Comparison of ENCODE assay signal across 22 cellular contexts in the genomic region with DNA sequence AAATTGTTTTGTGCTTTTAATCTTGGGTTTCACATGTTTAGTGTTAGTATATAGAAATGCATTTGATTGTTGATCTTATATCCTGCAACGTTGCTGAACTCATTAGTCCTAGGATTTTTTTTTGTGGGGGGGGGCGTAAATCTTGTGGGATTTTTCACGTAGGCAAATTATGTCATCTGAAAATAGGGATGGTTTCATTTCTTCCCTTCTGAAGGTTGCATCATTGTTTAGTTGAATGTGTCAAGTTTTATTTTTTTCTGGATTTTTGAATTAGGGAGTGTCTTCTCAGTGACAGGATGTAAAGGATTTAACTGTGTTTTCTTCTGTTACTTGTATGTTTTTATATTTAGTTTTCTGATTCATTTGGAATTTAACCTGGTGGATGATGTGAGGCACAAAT. TPM values are rescaled to one million over a fixed set of nuclear protein-coding genes. Genes with fewer than 3 reads are reported as not detected.
DNase-seq lines count a peak whose midpoint lies in the region; ATAC-seq, FAIRE-seq and TF ChIP-seq lines count a peak whose summit lies in the region.
"Had no signal": no experiment of that assay in that cellular context is flagged by ENCODE, and none has a peak within 500 bp of the region (broad histone marks: within the 10 kb centered on the region; RNA-seq: fewer than 3 reads in every experiment).

No MANE protein-coding gene starts in this region.

- peaks cover 0 to 56% (median 32%) of the 10 kb centered on the region in 11 experiments; a peak in 20 of 22 replicates for H3K9me3 ChIP-seq in BLaER1 treated with 17β-estradiol and CSF1 and Interleukin-3, amounts not matched to agents 10 nM and 100 nM (replicated peaks in 1 of 11)
- H3K9me3 ChIP-seq in HEK293 (ENCODE audit: control insufficient read depth, insufficient read depth, low read depth, low read length), result no peaks in the 10 kb centered on the region
- no peaks in the 10 kb centered on the region for H3K9me3 ChIP-seq in kidney (ENCODE audit: control insufficient read depth in 1 of 2, low read length in 2 of 2)
- no peaks in the 10 kb centered on the region for H3K9me3 ChIP-seq in small intestine (ENCODE audit: control insufficient read depth, low read depth)
- H3K9me3 ChIP-seq: Caco-2, pancreas, right atrium auricular region had no signal

- peaks cover 8 to 44% (median 33%) of the 10 kb centered on the region in 11 experiments; a peak in 21 of 22 replicates for H3K36me3 ChIP-seq in BLaER1 treated with 17β-estradiol and CSF1 and Interleukin-3, amounts not matched to agents 10 nM and 100 nM
- H3K36me3 ChIP-seq in HEK293 (ENCODE audit: control insufficient read depth in 2 of 2, insufficient read depth in 1 of 2, low read length in 2 of 2), result peaks cover 0 to 4% of the 10 kb centered on the region in 2 experiments; a peak in 1 of 3 replicates
- H3K36me3 ChIP-seq in kidney (ENCODE audit: control insufficient read depth in 1 of 2, insufficient read depth in 2 of 2, low read length in 2 of 2), result no peaks in the 10 kb centered on the region
- H3K36me3 ChIP-seq in small intestine (ENCODE audit: control insufficient read depth in 2 of 2, insufficient read depth in 2 of 2, low read length in 2 of 2), result no peaks in the 10 kb centered on the region
- H3K36me3 ChIP-seq: pancreas, right atrium auricular region had no signal

- 44 to 57% (median 53%) methylated on average over 3 of the region's 3 CpGs for WGBS in small intestine, 3 donors

- H4K20me1 ChIP-seq in BLaER1 treated with 17β-estradiol and CSF1 and Interleukin-3, amounts not matched to agents 10 nM and 100 nM, result peaks cover 31 to 100% (median 90%) of the 10 kb centered on the region in 11 experiments; a peak in 21 of 22 replicates

- peak overlapping the region in 7 of 11 experiments; percentile 4 to 62 (median 24); a peak in 7 of 22 replicates for H3K4me2 ChIP-seq in BLaER1 treated with 17β-estradiol and CSF1 and Interleukin-3, amounts not matched to agents 10 nM and 100 nM

- H3K27ac ChIP-seq in BLaER1 treated with 17β-estradiol and CSF1 and Interleukin-3, amounts not matched to agents 10 nM and 100 nM, result no peak overlapping the region; a peak in 1 of 22 replicates
- H3K27ac ChIP-seq in HEK293 (ENCODE audit: extremely low read depth, low read depth, low read length) (no peak overlapping the region), kidney (ENCODE audit: low read depth in 2 of 2, low read length in 2 of 2) (no peak overlapping the region), small intestine (ENCODE audit: low read depth in 1 of 2, low read length in 1 of 2) (no peak overlapping the region)
- H3K27ac ChIP-seq: C4-2B, epithelial cell of prostate, pancreas, right atrium auricular region had no signal

- H3K27me3 ChIP-seq in BLaER1 treated with 17β-estradiol and CSF1 and Interleukin-3, amounts not matched to agents 10 nM and 100 nM, result no peaks in the 10 kb centered on the region
- H3K27me3 ChIP-seq in small intestine (ENCODE audit: control insufficient read depth in 2 of 2, insufficient read depth in 2 of 2, low read length in 2 of 2), result no peaks in the 10 kb centered on the region
- H3K27me3 ChIP-seq: pancreas, right atrium auricular region had no signal

- no peak overlapping the region for H3K9ac ChIP-seq in BLaER1 treated with 17β-estradiol and CSF1 and Interleukin-3, amounts not matched to agents 10 nM and 100 nM
- no peak overlapping the region for H3K9ac ChIP-seq in kidney (ENCODE audit: low read length in 2 of 2)

- TF ChIP-seq CTCF in HEK293 (tag by site-specific recombination; IDR thresholded peaks at IDR 0.05) (no peak), kidney (IDR thresholded peaks at IDR 0.05; ENCODE audit: borderline replicate concordance, extremely low read depth, insufficient read depth) (no peak)

- intact Hi-C loops in kidney (cut with DNase I), result no loop called here

- DNase-seq in amniotic epithelial cell (ENCODE audit: low read depth) (peak; percentile 24), kidney (no peak), small intestine (no peak), GM19240 (ENCODE audit: insufficient read length, low spot score) (no peak)
- DNase-seq: activated gamma-delta T cell; activated T-cell treated with anti-CD3 and anti-CD28 coated beads for 4 hours; Caco-2; DND-41; effector CD8-positive, alpha-beta T cell; foreskin melanocyte; NCI-H1436 treated with DMSO at 0.1 percent for 48 hours; pancreas; stimulated activated CD4-positive, alpha-beta T cell treated with anti-CD3 and anti-CD28 coated beads, Interleukin-12 subunit alpha, Interleukin-12 subunit beta, amount 100 ng/mL, for 4 hours; stimulated activated CD4-positive, alpha-beta T cell treated with anti-CD3 and anti-CD28 coated beads, Interleukin-4, amount 100 ng/mL, for 1 hour; trophoblast cell had no signal

- POLR2A ChIA-PET in HEK293 (lab: Yijun Ruan, JAX), result no interaction called here

- peak; percentile 15 for FAIRE-seq in kidney (lab: Jason Lieb, UNC)
- no peak for FAIRE-seq in small intestine (lab: Jason Lieb, UNC)
- FAIRE-seq: GM12878, pancreas had no signal

- CTCF ChIA-PET in HEK293 (lab: Yijun Ruan, JAX), result interaction anchor here (0.5 kb wide), 1 partner anchor 29 kb away, joined by 4 read pairs; no protein-coding TSS in a partner anchor

- ATAC-seq in HG02610 (IDR thresholded peaks at IDR 0.05; ENCODE audit: unreplicated experiment), result no peak
- ATAC-seq: GM12878, pancreas had no signal

- no peak overlapping the region for H3K4me3 ChIP-seq in BLaER1 treated with 17β-estradiol and CSF1 and Interleukin-3, amounts not matched to agents 10 nM and 100 nM
- no peak overlapping the region for H3K4me3 ChIP-seq in HEK293 (ENCODE audit: low read depth, low read length)
- H3K4me3 ChIP-seq in kidney (ENCODE audit: low read length in 2 of 2), result no peak overlapping the region
- H3K4me3 ChIP-seq in small intestine (ENCODE audit: low read depth in 1 of 2, low read length in 2 of 2), result no peak overlapping the region
- H3K4me3 ChIP-seq: GM12878, pancreas, right atrium auricular region had no signal

- peaks cover 0 to 65% (median 7%) of the 10 kb centered on the region in 10 experiments; a peak in 11 of 20 replicates for H3K4me1 ChIP-seq in BLaER1 treated with 17β-estradiol and CSF1 and Interleukin-3, amounts not matched to agents 10 nM and 100 nM
- peaks cover 13% of the 10 kb centered on the region for H3K4me1 ChIP-seq in HEK293 (ENCODE audit: control insufficient read depth, insufficient read depth, low read length)
- peaks cover 12 to 24% of the 10 kb centered on the region in 2 donors for H3K4me1 ChIP-seq in kidney (ENCODE audit: control insufficient read depth in 1 of 2, insufficient read depth in 1 of 2, low read depth in 1 of 2, low read length in 2 of 2)
- peaks cover 0 to 8% of the 10 kb centered on the region in 2 donors for H3K4me1 ChIP-seq in small intestine (ENCODE audit: control insufficient read depth in 2 of 2, insufficient read depth in 1 of 2, low read depth in 1 of 2, low read length in 1 of 2)

TF ChIP-seq in HEK293, 187 proteins besides CTCF, POLR2A, EP300 and RAD21 (continues in another document):
- TF ChIP-seq ZNF133 (tag by site-specific recombination; IDR thresholded peaks at IDR 0.05) (no peak), GLI2 (tag by site-specific recombination; IDR thresholded peaks at IDR 0.05; ENCODE audit: borderline replicate concordance, low read depth) (no peak), SP2 (tag by site-specific recombination; IDR thresholded peaks at IDR 0.05) (no peak), HOXA7 (CRISPR knock-in tag; IDR thresholded peaks at IDR 0.05; ENCODE audit: borderline replicate concordance) (no peak), ZNF112 (tag by site-specific recombination; IDR thresholded peaks at IDR 0.05) (no peak), ZNF354C (tag by site-specific recombination; IDR thresholded peaks at IDR 0.05; ENCODE audit: borderline replicate concordance, low read depth) (no peak), ZNF561 (tag by site-specific recombination; IDR thresholded peaks at IDR 0.05; ENCODE audit: borderline replicate concordance) (no peak), ZNF501 (tag by site-specific recombination; IDR thresholded peaks at IDR 0.05) (no peak), ZNF202 (tag by site-specific recombination; IDR thresholded peaks at IDR 0.05; ENCODE audit: borderline replicate concordance) (no peak), ZBTB7A (tag by site-specific recombination; IDR thresholded peaks at IDR 0.05; ENCODE audit: low read depth) (no peak), KLF10 (tag by site-specific recombination; IDR thresholded peaks at IDR 0.05) (no peak), ZIC2 (tag by site-specific recombination; IDR thresholded peaks at IDR 0.05) (no peak), ZBTB20 (tag by site-specific recombination; IDR thresholded peaks at IDR 0.05) (no peak), ZNF521 (tag by site-specific recombination; IDR thresholded peaks at IDR 0.05) (no peak)
- TF ChIP-seq, protein P1, sequence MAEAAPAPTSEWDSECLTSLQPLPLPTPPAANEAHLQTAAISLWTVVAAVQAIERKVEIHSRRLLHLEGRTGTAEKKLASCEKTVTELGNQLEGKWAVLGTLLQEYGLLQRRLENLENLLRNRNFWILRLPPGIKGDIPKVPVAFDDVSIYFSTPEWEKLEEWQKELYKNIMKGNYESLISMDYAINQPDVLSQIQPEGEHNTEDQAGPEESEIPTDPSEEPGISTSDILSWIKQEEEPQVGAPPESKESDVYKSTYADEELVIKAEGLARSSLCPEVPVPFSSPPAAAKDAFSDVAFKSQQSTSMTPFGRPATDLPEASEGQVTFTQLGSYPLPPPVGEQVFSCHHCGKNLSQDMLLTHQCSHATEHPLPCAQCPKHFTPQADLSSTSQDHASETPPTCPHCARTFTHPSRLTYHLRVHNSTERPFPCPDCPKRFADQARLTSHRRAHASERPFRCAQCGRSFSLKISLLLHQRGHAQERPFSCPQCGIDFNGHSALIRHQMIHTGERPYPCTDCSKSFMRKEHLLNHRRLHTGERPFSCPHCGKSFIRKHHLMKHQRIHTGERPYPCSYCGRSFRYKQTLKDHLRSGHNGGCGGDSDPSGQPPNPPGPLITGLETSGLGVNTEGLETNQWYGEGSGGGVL (tag by site-specific recombination; IDR thresholded peaks at IDR 0.05), result no peak
- TF ChIP-seq, protein P2, sequence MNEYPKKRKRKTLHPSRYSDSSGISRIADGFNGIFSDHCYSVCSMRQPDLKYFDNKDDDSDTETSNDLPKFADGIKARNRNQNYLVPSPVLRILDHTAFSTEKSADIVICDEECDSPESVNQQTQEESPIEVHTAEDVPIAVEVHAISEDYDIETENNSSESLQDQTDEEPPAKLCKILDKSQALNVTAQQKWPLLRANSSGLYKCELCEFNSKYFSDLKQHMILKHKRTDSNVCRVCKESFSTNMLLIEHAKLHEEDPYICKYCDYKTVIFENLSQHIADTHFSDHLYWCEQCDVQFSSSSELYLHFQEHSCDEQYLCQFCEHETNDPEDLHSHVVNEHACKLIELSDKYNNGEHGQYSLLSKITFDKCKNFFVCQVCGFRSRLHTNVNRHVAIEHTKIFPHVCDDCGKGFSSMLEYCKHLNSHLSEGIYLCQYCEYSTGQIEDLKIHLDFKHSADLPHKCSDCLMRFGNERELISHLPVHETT (tag by site-specific recombination; IDR thresholded peaks at IDR 0.05), result no peak

RNA-seq across cellular contexts. Expression of a gene that starts 26.7 kb away (rescaled TPM):
- total RNA-seq in kidney, result 77.0 TPM
- polyA plus RNA-seq in kidney (ENCODE audit: insufficient read depth, low read depth, low replicate concordance), result 24.4 TPM
- polyA plus RNA-seq in small intestine, result 10 to 100 TPM in 2 of 3 donors, 1 to 10 TPM in 1; 7.9 to 18.1 (median 17.6) TPM
